ENCODE assay signal across 19 cellular contexts in the genomic region with DNA sequence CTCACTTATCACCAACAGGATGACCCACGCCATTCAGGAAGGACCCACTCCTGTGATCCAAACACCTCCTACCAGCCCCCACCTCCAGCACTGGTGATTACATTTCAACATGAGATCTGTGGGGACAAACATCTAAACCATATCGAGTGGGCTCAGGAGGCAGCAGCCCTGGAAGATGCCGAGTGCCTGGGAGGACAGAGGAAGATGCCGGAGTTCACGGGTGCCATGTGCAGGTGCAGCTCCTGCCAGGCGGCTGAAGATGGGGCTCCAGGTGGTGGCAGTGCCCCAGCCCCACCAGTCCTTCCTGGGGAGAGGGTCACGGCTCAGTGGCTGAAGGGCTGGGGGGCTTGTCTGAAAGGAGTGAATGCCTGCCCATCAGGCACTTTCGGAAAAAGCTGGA. TPM values are rescaled to one million over a fixed set of nuclear protein-coding genes. Genes with fewer than 3 reads are reported as not detected.
DNase-seq lines count a peak whose midpoint lies in the region; ATAC-seq and TF ChIP-seq lines count a peak whose summit lies in the region.
"Had no signal": no experiment of that assay in that cellular context is flagged by ENCODE, and none has a peak within 500 bp of the region (broad histone marks: within the 10 kb centered on the region; RNA-seq: fewer than 3 reads in every experiment).

No MANE protein-coding gene starts in this region.

- intact Hi-C loops in gastrocnemius medialis (cut with DNase I; ENCODE audit: low total_unique reads) (no loop called here), ascending aorta (cut with DNase I) (no loop called here)

- no peaks in the 10 kb centered on the region for H3K36me3 Mint-ChIP-seq in progenitor cell of endocrine pancreas (ENCODE audit: insufficient read depth)
- H3K36me3 Mint-ChIP-seq: CD14-positive monocyte had no signal

- H3K4me1 Mint-ChIP-seq in progenitor cell of endocrine pancreas (ENCODE audit: low read depth), result peaks cover 12% of the 10 kb centered on the region

- H3K9ac ChIP-seq in BLaER1 treated with 17β-estradiol and CSF1 and Interleukin-3, amounts not matched to agents 10 nM and 100 nM, result no peak overlapping the region

- H3K27ac ChIP-seq in BLaER1 treated with 17β-estradiol and CSF1 and Interleukin-3, amounts not matched to agents 10 nM and 100 nM, result no peak overlapping the region
- no peak overlapping the region for H3K27ac ChIP-seq in coronary artery
- no peak overlapping the region for H3K27ac ChIP-seq in gastrocnemius medialis
- no peak overlapping the region for H3K27ac ChIP-seq in ascending aorta

- no peak for TF ChIP-seq POLR2A in gastrocnemius medialis (IDR thresholded peaks at IDR 0.05)

- TF ChIP-seq CTCF in coronary artery (IDR thresholded peaks at IDR 0.05), result no peak
- no peak for TF ChIP-seq CTCF in progenitor cell of endocrine pancreas (IDR thresholded peaks at IDR 0.05; ENCODE audit: unreplicated experiment)
- no peak for TF ChIP-seq CTCF in gastrocnemius medialis (IDR thresholded peaks at IDR 0.05 in 4 of 5, conservative IDR thresholded peaks at IDR 0.05 in 1 of 5)
- no peak for TF ChIP-seq CTCF in ascending aorta (IDR thresholded peaks at IDR 0.05)

- peaks cover 6 to 55% (median 34%) of the 10 kb centered on the region in 10 experiments; a peak in 19 of 20 replicates for H3K4me1 ChIP-seq in BLaER1 treated with 17β-estradiol and CSF1 and Interleukin-3, amounts not matched to agents 10 nM and 100 nM
- H3K4me1 ChIP-seq in gastrocnemius medialis (no peaks in the 10 kb centered on the region), ascending aorta (no peaks in the 10 kb centered on the region)

- peaks cover 17% of the 10 kb centered on the region for H3K27me3 Mint-ChIP-seq in progenitor cell of endocrine pancreas

- H3K9me3 ChIP-seq in BLaER1 treated with 17β-estradiol and CSF1 and Interleukin-3, amounts not matched to agents 10 nM and 100 nM (replicated peaks in 1 of 11), result no peaks in the 10 kb centered on the region
- H3K9me3 ChIP-seq in gastrocnemius medialis (no peaks in the 10 kb centered on the region), ascending aorta (no peaks in the 10 kb centered on the region)

- H3K9me3 Mint-ChIP-seq in progenitor cell of endocrine pancreas (ENCODE audit: low read depth), result no peaks in the 10 kb centered on the region
- H3K9me3 Mint-ChIP-seq: IgD-negative memory B cell had no signal

- in situ Hi-C loops in gastrocnemius medialis (cut with MboI; ENCODE audit: low sequenced_read_pairs in 4 of 4), result no loop called here

- peak; percentile 2 for DNase-seq in activated gamma-delta T cell treated with Interleukin-2 at 50 U/mL for 16 hours
- no peak for DNase-seq in activated gamma-delta T cell (lab: John Stamatoyannopoulos, UW)
- peak; percentile 47 for DNase-seq in coronary artery (ENCODE audit: low spot score)
- DNase-seq in progenitor cell of endocrine pancreas (ENCODE audit: low spot score, unreplicated experiment), result no peak
- no peak for DNase-seq in gastrocnemius medialis
- no peak for DNase-seq in ascending aorta (ENCODE audit: low spot score in 2 of 2)
- DNase-seq: AML-193, NCI-H1105, NCI-H2029 treated with DMSO at 0.1 percent for 48 hours, NCI-H2171, NCI-H345, NCI-H524, NCI-H774 had no signal

- H3K4me3 ChIP-seq in BLaER1 treated with 17β-estradiol and CSF1 and Interleukin-3, amounts not matched to agents 10 nM and 100 nM, result no peak overlapping the region
- no peak overlapping the region for H3K4me3 ChIP-seq in coronary artery
- H3K4me3 ChIP-seq in gastrocnemius medialis, result no peak overlapping the region
- H3K4me3 ChIP-seq in ascending aorta, result no peak overlapping the region

- H4K20me1 ChIP-seq in BLaER1 treated with 17β-estradiol and CSF1 and Interleukin-3, amounts not matched to agents 10 nM and 100 nM, result peaks cover 0 to 52% (median 0%) of the 10 kb centered on the region in 11 experiments; a peak in 7 of 22 replicates

- ATAC-seq in gastrocnemius medialis (no peak), GM18498 (IDR thresholded peaks at IDR 0.05; ENCODE audit: unreplicated experiment) (no peak)
- ATAC-seq: HCT116, Right ventricle myocardium inferior had no signal

- no peak overlapping the region for H3K4me3 Mint-ChIP-seq in progenitor cell of endocrine pancreas (ENCODE audit: low read depth)

- H3K36me3 ChIP-seq in BLaER1 treated with 17β-estradiol and CSF1 and Interleukin-3, amounts not matched to agents 10 nM and 100 nM, result no peaks in the 10 kb centered on the region
- no peaks in the 10 kb centered on the region for H3K36me3 ChIP-seq in gastrocnemius medialis
- H3K36me3 ChIP-seq in ascending aorta, result no peaks in the 10 kb centered on the region

- peak overlapping the region in 8 of 11 experiments; percentile 68 to 84 (median 74); a peak in 14 of 22 replicates for H3K4me2 ChIP-seq in BLaER1 treated with 17β-estradiol and CSF1 and Interleukin-3, amounts not matched to agents 10 nM and 100 nM

- peaks cover 0 to 35% (median 0%) of the 10 kb centered on the region in 11 experiments; a peak in 5 of 22 replicates for H3K27me3 ChIP-seq in BLaER1 treated with 17β-estradiol and CSF1 and Interleukin-3, amounts not matched to agents 10 nM and 100 nM
- peaks cover 5 to 15% (median 14%) of the 10 kb centered on the region in 3 donors for H3K27me3 ChIP-seq in gastrocnemius medialis
- no peaks in the 10 kb centered on the region for H3K27me3 ChIP-seq in ascending aorta

- peak overlapping the region; percentile 42 for H3K27ac Mint-ChIP-seq in progenitor cell of endocrine pancreas
- H3K27ac Mint-ChIP-seq: IgD-negative memory B cell had no signal

RNA-seq across cellular contexts. Expression of a gene that starts 6.1 kb away (rescaled TPM):
- total RNA-seq in progenitor cell of endocrine pancreas, result 24.8 and 26.9 TPM in 2 replicates
- under 1 TPM in 3 of 4 donors, not detected in 1; 0.36 to 0.56 (median 0.40) TPM for total RNA-seq in gastrocnemius medialis
- total RNA-seq in ascending aorta, result 0.32 TPM

Comparison
In these comparisons a context has a peak if more than half of its experiments do, and no peak if none do; other contexts are left out.
1. DNase-seq: peak in activated gamma-delta T cell treated with Interleukin-2 at 50 U/mL for 16 hours (single experiment) and coronary artery (single experiment); none in activated gamma-delta T cell (single experiment), progenitor cell of endocrine pancreas (single experiment), gastrocnemius medialis (0 of 2) and ascending aorta (0 of 2).
2. RNA of a gene that starts 6.1 kb away (total RNA-seq): 24.8 to 26.9 TPM in progenitor cell of endocrine pancreas; 0.36 to 0.56 TPM in gastrocnemius medialis and 0.32 TPM in ascending aorta (single experiment); every median in the first group is over 10 times any median in the second.